Comparison of ENCODE assay signal across 16 cellular contexts in genomic region chr4:165540206-165540865, GRCh38.
DNase-seq lines count a peak whose midpoint lies in the region; ATAC-seq and FAIRE-seq lines count a peak whose summit lies in the region.
"Had no signal": no experiment of that assay in that cellular context is flagged by ENCODE, and none has a peak within 500 bp of the region (broad histone marks: within the 10 kb centered on the region; RNA-seq: fewer than 3 reads in every experiment).

No MANE protein-coding gene starts in this region.

- DNase-seq in activated T-cell treated with anti-CD3 and anti-CD28 coated beads, Interleukin-2, amount 50 U/mL, for 72 hours = no peak
- DNase-seq in activated T-cell treated with anti-CD3 and anti-CD28 coated beads, Interleukin-2, amount 50 U/mL, for 4 hours = no peak
- DNase-seq in KBM-7 = peak; percentile 30
- DNase-seq in activated CD8-positive, alpha-beta T cell treated with anti-CD3 and anti-CD28 coated beads, Interleukin-2, amount 10 ng/mL, durations not matched to agents 7 days and 5 days = peak; percentile 24
- peak; percentile 76 for DNase-seq in small intestine
- DNase-seq in DMS 273 treated with DMSO at 0.1 percent for 48 hours (lab: John Stamatoyannopoulos, UW) = no peak
- DNase-seq: ACHN; DMS79 treated with DMSO at 0.1 percent for 48 hours; GM23248; MM.1S; NCI-H1930; NCI-H2171 treated with DMSO at 0.1 percent for 48 hours; NCI-H510A treated with DMSO at 0.1 percent for 48 hours; NK-92 treated with Interleukin-12 subunit alpha and Interleukin-12 subunit beta, amount 100 ng/mL, for 24 hours had no signal

- WGBS in small intestine, 3 donors = 49 to 75% (median 53%) methylated on average over 9 of the region's 9 CpGs

- H3K36me3 Mint-ChIP-seq in activated T-cell treated with anti-CD3 and anti-CD28 coated beads, Interleukin-2, amount 50 U/mL, for 72 hours (ENCODE audit: insufficient read depth in 2 of 2) = no peaks in the 10 kb centered on the region
- no peaks in the 10 kb centered on the region for H3K36me3 Mint-ChIP-seq in activated T-cell treated with anti-CD3 and anti-CD28 coated beads, Interleukin-2, amount 50 U/mL, for 4 hours (ENCODE audit: insufficient read depth)
- H3K36me3 Mint-ChIP-seq in activated CD8-positive, alpha-beta T cell treated with anti-CD3 and anti-CD28 coated beads, Interleukin-2, amount 10 ng/mL, durations not matched to agents 7 days and 5 days (ENCODE audit: low read depth) = no peaks in the 10 kb centered on the region
- H3K36me3 Mint-ChIP-seq: CD4-positive, CD25-positive, alpha-beta regulatory T cell had no signal

- ATAC-seq in activated T-cell treated with anti-CD3 and anti-CD28 coated beads, Interleukin-2, amount 50 U/mL, for 72 hours (replicated peaks in 1 of 2) = peak; percentile 36 to 57
- no peak for ATAC-seq in activated T-cell treated with anti-CD3 and anti-CD28 coated beads, Interleukin-2, amount 50 U/mL, for 4 hours
- ATAC-seq in activated CD8-positive, alpha-beta T cell treated with anti-CD3 and anti-CD28 coated beads, Interleukin-2, amount 10 ng/mL, durations not matched to agents 7 days and 5 days = peak; percentile 25
- no peak for ATAC-seq in HG03045 (IDR thresholded peaks at IDR 0.05; ENCODE audit: unreplicated experiment)

- H3K27me3 Mint-ChIP-seq in activated T-cell treated with anti-CD3 and anti-CD28 coated beads, Interleukin-2, amount 50 U/mL, for 72 hours (ENCODE audit: low read depth) = peaks cover 5% of the 10 kb centered on the region
- H3K27me3 Mint-ChIP-seq in activated T-cell treated with anti-CD3 and anti-CD28 coated beads, Interleukin-2, amount 50 U/mL, for 4 hours (ENCODE audit: low read depth) = peaks cover 5% of the 10 kb centered on the region
- H3K27me3 Mint-ChIP-seq in activated CD8-positive, alpha-beta T cell treated with anti-CD3 and anti-CD28 coated beads, Interleukin-2, amount 10 ng/mL, durations not matched to agents 7 days and 5 days (ENCODE audit: low read depth) = peaks cover 2% of the 10 kb centered on the region
- H3K27me3 Mint-ChIP-seq: CD4-positive, CD25-positive, alpha-beta regulatory T cell had no signal

- POLR2A ChIA-PET in activated CD8-positive, alpha-beta T cell treated with anti-CD3 and anti-CD28 coated beads, Interleukin-2, amount 10 ng/mL, durations not matched to agents 7 days and 5 days (lab: Charles Lee) = no interaction called here

- H3K27ac ChIP-seq in small intestine (ENCODE audit: low read depth in 1 of 2, low read length in 1 of 2) = no peak overlapping the region
- H3K27ac ChIP-seq: GM23248 had no signal

- in situ Hi-C loops in KBM-7 (cut with MboI; ENCODE audit: low pct_unique_long_range_greater_than_20kb, low sequenced_read_pairs) = loop anchor here (25.0 kb wide), 1 partner anchor 547 kb away; no protein-coding TSS in a partner anchor

- CTCF ChIA-PET in activated CD8-positive, alpha-beta T cell treated with anti-CD3 and anti-CD28 coated beads, Interleukin-2, amount 10 ng/mL, durations not matched to agents 7 days and 5 days (lab: Charles Lee) = no interaction called here

- FAIRE-seq in small intestine (lab: Jason Lieb, UNC) = peak; percentile 36

- H3K27me3 ChIP-seq in small intestine (ENCODE audit: control insufficient read depth in 2 of 2, insufficient read depth in 2 of 2, low read length in 2 of 2) = no peaks in the 10 kb centered on the region

- H3K27ac Mint-ChIP-seq in activated T-cell treated with anti-CD3 and anti-CD28 coated beads, Interleukin-2, amount 50 U/mL, for 72 hours = no peak overlapping the region
- no peak overlapping the region for H3K27ac Mint-ChIP-seq in activated CD8-positive, alpha-beta T cell treated with anti-CD3 and anti-CD28 coated beads, Interleukin-2, amount 10 ng/mL, durations not matched to agents 7 days and 5 days
- H3K27ac Mint-ChIP-seq: CD4-positive, CD25-positive, alpha-beta regulatory T cell had no signal

- H3K9me3 Mint-ChIP-seq in activated T-cell treated with anti-CD3 and anti-CD28 coated beads, Interleukin-2, amount 50 U/mL, for 72 hours = no peaks in the 10 kb centered on the region
- H3K9me3 Mint-ChIP-seq in activated T-cell treated with anti-CD3 and anti-CD28 coated beads, Interleukin-2, amount 50 U/mL, for 4 hours = no peaks in the 10 kb centered on the region
- no peaks in the 10 kb centered on the region for H3K9me3 Mint-ChIP-seq in activated CD8-positive, alpha-beta T cell treated with anti-CD3 and anti-CD28 coated beads, Interleukin-2, amount 10 ng/mL, durations not matched to agents 7 days and 5 days (ENCODE audit: insufficient read depth)

- no peaks in the 10 kb centered on the region for H3K36me3 ChIP-seq in small intestine (ENCODE audit: control insufficient read depth in 2 of 2, insufficient read depth in 2 of 2, low read length in 2 of 2)

- H3K4me3 Mint-ChIP-seq in activated T-cell treated with anti-CD3 and anti-CD28 coated beads, Interleukin-2, amount 50 U/mL, for 72 hours = no peak overlapping the region
- H3K4me3 Mint-ChIP-seq in activated T-cell treated with anti-CD3 and anti-CD28 coated beads, Interleukin-2, amount 50 U/mL, for 4 hours = no peak overlapping the region
- H3K4me3 Mint-ChIP-seq in activated CD8-positive, alpha-beta T cell treated with anti-CD3 and anti-CD28 coated beads, Interleukin-2, amount 10 ng/mL, durations not matched to agents 7 days and 5 days = no peak overlapping the region
- H3K4me3 Mint-ChIP-seq: CD4-positive, CD25-positive, alpha-beta regulatory T cell had no signal

- no peaks in the 10 kb centered on the region for H3K4me1 Mint-ChIP-seq in activated T-cell treated with anti-CD3 and anti-CD28 coated beads, Interleukin-2, amount 50 U/mL, for 72 hours (ENCODE audit: low read depth)
- no peaks in the 10 kb centered on the region for H3K4me1 Mint-ChIP-seq in activated T-cell treated with anti-CD3 and anti-CD28 coated beads, Interleukin-2, amount 50 U/mL, for 4 hours (ENCODE audit: low read depth)
- H3K4me1 Mint-ChIP-seq in activated CD8-positive, alpha-beta T cell treated with anti-CD3 and anti-CD28 coated beads, Interleukin-2, amount 10 ng/mL, durations not matched to agents 7 days and 5 days (ENCODE audit: low read depth) = no peaks in the 10 kb centered on the region
- H3K4me1 Mint-ChIP-seq: CD4-positive, CD25-positive, alpha-beta regulatory T cell had no signal

- no peak overlapping the region for H3K4me3 ChIP-seq in small intestine (ENCODE audit: low read depth in 1 of 2, low read length in 2 of 2)
- H3K4me3 ChIP-seq: GM23248 had no signal

- no peaks in the 10 kb centered on the region for H3K4me1 ChIP-seq in small intestine (ENCODE audit: control insufficient read depth in 2 of 2, insufficient read depth in 1 of 2, low read depth in 1 of 2, low read length in 1 of 2)

- no peaks in the 10 kb centered on the region for H3K9me3 ChIP-seq in small intestine (ENCODE audit: control insufficient read depth, low read depth)

Comparison
In these comparisons a context has a peak if more than half of its experiments do, and no peak if none do; other contexts are left out.
1. ATAC-seq: peak in activated T-cell treated with anti-CD3 and anti-CD28 coated beads, Interleukin-2, amount 50 U/mL, for 72 hours (2 of 2) and activated CD8-positive, alpha-beta T cell treated with anti-CD3 and anti-CD28 coated beads, Interleukin-2, amount 10 ng/mL, durations not matched to agents 7 days and 5 days (single experiment); none in activated T-cell treated with anti-CD3 and anti-CD28 coated beads, Interleukin-2, amount 50 U/mL, for 4 hours (0 of 2) and HG03045 (single experiment).
2. DNase-seq: peak in KBM-7 (single experiment), activated CD8-positive, alpha-beta T cell treated with anti-CD3 and anti-CD28 coated beads, Interleukin-2, amount 10 ng/mL, durations not matched to agents 7 days and 5 days (single experiment) and small intestine (single experiment); none in activated T-cell treated with anti-CD3 and anti-CD28 coated beads, Interleukin-2, amount 50 U/mL, for 72 hours (0 of 2), activated T-cell treated with anti-CD3 and anti-CD28 coated beads, Interleukin-2, amount 50 U/mL, for 4 hours (single experiment) and DMS 273 treated with DMSO at 0.1 percent for 48 hours (single experiment).